ENCODE assay signal across 9 cellular contexts in the genomic region with DNA sequence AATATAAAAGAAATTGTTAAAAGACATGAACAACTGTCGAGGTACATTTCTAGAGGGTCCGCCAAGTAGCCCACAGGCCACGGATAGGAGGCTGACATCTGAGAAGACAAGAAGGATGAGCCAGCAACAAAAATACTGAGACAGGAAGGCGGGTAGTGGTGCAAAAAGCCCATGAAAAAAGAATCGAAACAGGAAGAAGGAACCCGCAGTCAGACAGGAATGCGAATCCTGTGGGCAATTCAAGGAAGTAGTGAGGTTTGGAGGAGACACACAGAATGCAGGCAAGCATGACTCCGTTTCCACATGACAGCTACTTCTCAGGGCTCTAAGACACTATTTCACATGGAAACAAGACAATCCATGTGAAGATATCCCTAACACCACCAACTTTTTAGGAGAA.
DNase-seq lines count a peak whose midpoint lies in the region; ATAC-seq lines count a peak whose summit lies in the region.
"Had no signal": no experiment of that assay in that cellular context is flagged by ENCODE, and none has a peak within 500 bp of the region (broad histone marks: within the 10 kb centered on the region; RNA-seq: fewer than 3 reads in every experiment).

No MANE protein-coding gene starts in this region.

- ATAC-seq in HG02763 (IDR thresholded peaks at IDR 0.05; ENCODE audit: unreplicated experiment) (peak; percentile 27), left lobe of liver (peak; percentile 16)
- ATAC-seq: HCT116 had no signal

- DNase-seq in GDM1 (lab: John Stamatoyannopoulos, UW), result peak; percentile 67
- peak; percentile 90 for DNase-seq in SKM-1 (lab: John Stamatoyannopoulos, UW; ENCODE audit: unreplicated experiment)
- no peak for DNase-seq in left lobe of liver (ENCODE audit: low spot score)
- no peak for DNase-seq in NCI-H1930 (lab: John Stamatoyannopoulos, UW)
- no peak for DNase-seq in NCI-H2171 (lab: John Stamatoyannopoulos, UW)
- no peak for DNase-seq in NCI-H1694 (lab: John Stamatoyannopoulos, UW)
- no peak for DNase-seq in NCI-H345 treated with DMSO at 0.1 percent for 48 hours (lab: John Stamatoyannopoulos, UW; ENCODE audit: unreplicated experiment)

Comparison
In these comparisons a context has a peak if more than half of its experiments do, and no peak if none do; other contexts are left out.
1. DNase-seq: peak in GDM1 (single experiment) and SKM-1 (single experiment); none in left lobe of liver (single experiment), NCI-H1930 (0 of 2), NCI-H2171 (single experiment), NCI-H1694 (single experiment) and NCI-H345 treated with DMSO at 0.1 percent for 48 hours (single experiment).